In genomic region chr5:132776932-132777208, GRCh38 we compare ENCODE assay signal across 8 cellular contexts. TPM values are rescaled to one million over a fixed set of nuclear protein-coding genes. Genes with fewer than 3 reads are reported as not detected.
DNase-seq lines count a peak whose midpoint lies in the region; ATAC-seq and TF ChIP-seq lines count a peak whose summit lies in the region.

No MANE protein-coding gene starts in this region.

- no peak overlapping the region for H3K4me3 Mint-ChIP-seq in T-helper 2 cell treated with Interferon-gamma antibody and Interleukin-4, amounts not matched to agents 5 μg/mL and 100 μg/mL, for 36 hours

- POLR2A ChIA-PET in A673 (lab: Charles Lee; ENCODE audit: low non-redundant PET), result no interaction called here

- H3K27ac ChIP-seq in A673 (ENCODE audit: low read depth, low read length, poor library complexity, severe bottlenecking), result peak overlapping the region; percentile 50

- peak; percentile 20 for ATAC-seq in HG03442 (IDR thresholded peaks at IDR 0.05; ENCODE audit: unreplicated experiment)
- no peak for ATAC-seq in sciatic nerve
- ATAC-seq in HG03521 (IDR thresholded peaks at IDR 0.05; ENCODE audit: unreplicated experiment), result no peak

- no peak overlapping the region for H3K27ac Mint-ChIP-seq in T-helper 2 cell treated with Interferon-gamma antibody and Interleukin-4, amounts not matched to agents 5 μg/mL and 100 μg/mL, for 36 hours

- no peaks in the 10 kb centered on the region for H3K9me3 Mint-ChIP-seq in T-helper 2 cell treated with Interferon-gamma antibody and Interleukin-4, amounts not matched to agents 5 μg/mL and 100 μg/mL, for 36 hours

- no peak for TF ChIP-seq CTCF in A673 (conservative IDR thresholded peaks at IDR 0.05; ENCODE audit: low read depth, low read length)
- TF ChIP-seq CTCF in choroid plexus epithelial cell (conservative IDR thresholded peaks at IDR 0.05; ENCODE audit: low read depth, low read length), result no peak

- DNase-seq in A673 (ENCODE audit: low spot score) (no peak), choroid plexus epithelial cell (ENCODE audit: low read depth) (no peak), occipital lobe (lab: John Stamatoyannopoulos, UW) (no peak), sciatic nerve (ENCODE audit: low spot score) (no peak)
- no peak for DNase-seq in T-helper 2 cell treated with Interferon-gamma antibody and Interleukin-4, amounts not matched to agents 5 μg/mL and 100 μg/mL, for 36 hours (ENCODE audit: low spot score)

- H3K4me3 ChIP-seq in A673 (ENCODE audit: low read depth, low read length, poor library complexity, severe bottlenecking) (peak overlapping the region; percentile 74), choroid plexus epithelial cell (ENCODE audit: low read depth, low read length) (peak overlapping the region; percentile 73), mononuclear cell (ENCODE audit: low read length) (peak overlapping the region; percentile 48)

- peaks cover 63% of the 10 kb centered on the region for H3K27me3 Mint-ChIP-seq in T-helper 2 cell treated with Interferon-gamma antibody and Interleukin-4, amounts not matched to agents 5 μg/mL and 100 μg/mL, for 36 hours (ENCODE audit: low read depth)

- H3K4me1 Mint-ChIP-seq in T-helper 2 cell treated with Interferon-gamma antibody and Interleukin-4, amounts not matched to agents 5 μg/mL and 100 μg/mL, for 36 hours (ENCODE audit: low read depth), result peaks cover 26% of the 10 kb centered on the region

- no TSS peak for BruUV-seq in A673 (replicated peaks; lab: Mats Ljungman, UMichigan)

- no peaks in the 10 kb centered on the region for H3K9me3 ChIP-seq in A673 (ENCODE audit: low read depth, low read length, poor library complexity, severe bottlenecking)
- H3K9me3 ChIP-seq in mononuclear cell (ENCODE audit: low read depth, low read length), result no peaks in the 10 kb centered on the region

- intact Hi-C loops in A673 (cut with micrococcal nuclease; ENCODE audit: unreplicated experiment), result no loop called here
- intact Hi-C loops in sciatic nerve (cut with DNase I), result no loop called here

- CTCF ChIA-PET in A673 (lab: Charles Lee), result no interaction called here

- H3K4me1 ChIP-seq in A673 (ENCODE audit: insufficient read depth, low read length, poor library complexity, severe bottlenecking) (peaks cover 6% of the 10 kb centered on the region), mononuclear cell (ENCODE audit: insufficient read depth, low read length) (peaks cover 14% of the 10 kb centered on the region)

- no peaks in the 10 kb centered on the region for H3K36me3 ChIP-seq in A673 (ENCODE audit: insufficient read depth, low read length, poor library complexity, severe bottlenecking)

- H3K36me3 Mint-ChIP-seq in T-helper 2 cell treated with Interferon-gamma antibody and Interleukin-4, amounts not matched to agents 5 μg/mL and 100 μg/mL, for 36 hours (ENCODE audit: low read depth), result no peaks in the 10 kb centered on the region

- H3K27me3 ChIP-seq in A673 (replicated peaks; ENCODE audit: insufficient read depth, low read depth, low read length, poor library complexity) (no peaks in the 10 kb centered on the region), mononuclear cell (ENCODE audit: insufficient read depth, low read length) (peaks cover 60% of the 10 kb centered on the region)

RNA-seq across cellular contexts. Expression of gene SEPTIN8, which starts 0.2 kb away (rescaled TPM):
- total RNA-seq in A673 (2021) (26.4 and 33.0 TPM in 2 replicates), mononuclear cell (3.8 TPM), occipital lobe (29.5 TPM), sciatic nerve (59.3 TPM)

RNA-seq across cellular contexts. Expression of gene CCNI2, which starts 29.6 kb away (rescaled TPM):
- 0.11 TPM in 1 of 2 replicates, not detected in the other for total RNA-seq in A673 (2021)
- total RNA-seq in mononuclear cell, result 1.5 TPM
- total RNA-seq in occipital lobe, result 0.16 TPM
- total RNA-seq in sciatic nerve, result 0.36 TPM

RNA-seq across cellular contexts. Expression of gene SOWAHA, which starts 36.2 kb away (rescaled TPM):
- total RNA-seq in A673 (2021) (not detected in 2 replicates), mononuclear cell (not detected), occipital lobe (5.1 TPM), sciatic nerve (2.5 TPM)

RNA-seq across cellular contexts. Expression of gene KIF3A, which starts 39.5 kb away (rescaled TPM):
- total RNA-seq in A673 (2021), result 17.3 and 19.1 TPM in 2 replicates
- 5.6 TPM for total RNA-seq in mononuclear cell
- 76.7 TPM for total RNA-seq in occipital lobe
- total RNA-seq in sciatic nerve, result 20.7 TPM

RNA-seq across cellular contexts. Expression of gene SHROOM1, which starts 53.6 kb away (rescaled TPM):
- 0.28 and 0.54 TPM in 2 replicates for total RNA-seq in A673 (2021)
- 0.52 TPM for total RNA-seq in mononuclear cell
- 0.47 TPM for total RNA-seq in occipital lobe
- 33.3 TPM for total RNA-seq in sciatic nerve
